Comparison of ENCODE assay signal across 8 cellular contexts in genomic region chr1:19344372-19344810, GRCh38. TPM values are rescaled to one million over a fixed set of nuclear protein-coding genes. Genes with fewer than 3 reads are reported as not detected.
DNase-seq lines count a peak whose midpoint lies in the region; ATAC-seq, FAIRE-seq and TF ChIP-seq lines count a peak whose summit lies in the region.

No MANE protein-coding gene starts in this region.

- CTCF ChIA-PET in GM12878 (lab: Yijun Ruan, JAX): interaction anchor here (0.7 to 3.2 kb wide), 5 partner anchors 10 to 306 kb away, joined by 3 to 12 read pairs (median 5); no protein-coding TSS in a partner anchor

- intact Hi-C loops in GM12878 (cut with micrococcal nuclease; ENCODE audit: unreplicated experiment): loop anchor here (1.0 kb wide), 2 partner anchors 238 to 307 kb away; no protein-coding TSS in a partner anchor

- H3K27ac Mint-ChIP-seq in immature natural killer cell: peak overlapping the region in 1 of 6 donors; percentile 27

- 84% methylated on average over 12 of the region's 12 CpGs for WGBS in GM12878 (ENCODE audit: insufficient coverage, insufficient replicate concordance, low lambda C conversion rate, missing lambda C conversion rate)

- H3K9me3 ChIP-seq in GM12878 (replicated peaks; ENCODE audit: control insufficient read depth, insufficient read depth, low read length): no peaks in the 10 kb centered on the region

- peak; percentile 74 for TF ChIP-seq RAD21 in GM12878 (IDR thresholded peaks at IDR 0.05; ENCODE audit: insufficient read depth, low read depth, low read length)

- H2AFZ ChIP-seq in GM12878 (ENCODE audit: control insufficient read depth, low read depth, low read length): no peak overlapping the region

- H3K4me2 ChIP-seq in GM12878 (ENCODE audit: control insufficient read depth, insufficient read depth): no peak overlapping the region

- H3K4me1 Mint-ChIP-seq in immature natural killer cell: peaks cover 6 to 16% of the 10 kb centered on the region in 2 donors

- no peak; the same call in none of the 2 replicates for TF ChIP-seq POLR2A in GM12878 (IDR thresholded peaks at IDR 0.05; ENCODE audit: low read depth, low read length)

- peaks cover 3 to 11% (median 8%) of the 10 kb centered on the region in 3 donors for H3K27me3 Mint-ChIP-seq in immature natural killer cell (ENCODE audit: low read depth in 3 of 3)

- H3K4me3 ChIP-seq in GM12878: no peak overlapping the region

- TF ChIP-seq EP300 in GM12878 (IDR thresholded peaks at IDR 0.05; ENCODE audit: borderline replicate concordance in 1 of 2, control insufficient read depth in 1 of 2, low read depth in 2 of 2, low read length in 2 of 2): no peak

- RAD21 ChIA-PET in GM12878 (lab: Charles Lee; ENCODE audit: unreplicated experiment): no interaction called here

- no peaks in the 10 kb centered on the region for H3K27me3 ChIP-seq in GM12878 (replicated peaks in 1 of 2; ENCODE audit: control insufficient read depth in 2 of 2, insufficient read depth in 2 of 2, low read length in 1 of 2)

- POLR2A ChIA-PET in GM12878 (lab: Charles Lee): no interaction called here

- H3K79me2 ChIP-seq in GM12878 (ENCODE audit: control insufficient read depth, insufficient read depth, low read length): no peaks in the 10 kb centered on the region

- FAIRE-seq in D721Med (lab: Jason Lieb, UNC) (no peak), GM12878 (lab: Jason Lieb, UNC) (no peak)

- in situ Hi-C loops in KBM-7 (cut with MboI; ENCODE audit: low pct_unique_long_range_greater_than_20kb, low sequenced_read_pairs) (no loop called here), GM12878 (cut with MboI) (loop anchor here (5.0 kb wide), 1 partner anchor 238 kb away; no protein-coding TSS in a partner anchor)

- no peak overlapping the region for H3K4me3 Mint-ChIP-seq in immature natural killer cell

- peaks cover 4 to 13% (median 5%) of the 10 kb centered on the region in 3 donors for H3K36me3 Mint-ChIP-seq in immature natural killer cell

- peak; percentile 37 for DNase-seq in D721Med (ENCODE audit: insufficient read length, low spot score)
- DNase-seq in KBM-7: peak; percentile 38
- peak; percentile 20 for DNase-seq in T follicular helper cell (ENCODE audit: low read depth)
- DNase-seq in GM12878 (ENCODE audit: low read depth, low spot score): no peak
- peak; percentile 19 to 35 (median 27) for DNase-seq in immature natural killer cell
- peak; percentile 23 to 30 for DNase-seq in stimulated activated CD4-positive, alpha-beta T cell treated with anti-CD3 and anti-CD28 coated beads, Interleukin-4, amount 100 ng/mL, for 48 hours (ENCODE audit: low read depth in 2 of 2)
- no peak for DNase-seq in NCI-H774 (lab: John Stamatoyannopoulos, UW)

- TF ChIP-seq CTCF in D721Med (IDR thresholded peaks at IDR 0.05; ENCODE audit: insufficient read depth, missing control alignments) (peak; percentile 71), GM12878 (IDR thresholded peaks at IDR 0.05 in 2 of 3, conservative IDR thresholded peaks at IDR 0.05 in 1 of 3; ENCODE audit: control insufficient read depth in 2 of 3, extremely low read depth in 1 of 3, insufficient read depth in 1 of 3, low read depth in 3 of 3, low read length in 3 of 3) (peak; percentile 79 to 92 (median 80))

- ATAC-seq in GM12878: peak; percentile 88
- no peak for ATAC-seq in GM18870 (IDR thresholded peaks at IDR 0.05; ENCODE audit: unreplicated experiment)

- no peaks in the 10 kb centered on the region for H3K4me1 ChIP-seq in GM12878 (ENCODE audit: control insufficient read depth, insufficient read depth, low read length)

- SMC1A ChIA-PET in GM12878 (lab: Charles Lee; ENCODE audit: uncharacterized antibody, unreplicated experiment): interaction anchor here (1.2 kb wide), 1 partner anchor 237 kb away, joined by 3 read pairs; no protein-coding TSS in a partner anchor

- H3K27ac ChIP-seq in GM12878 (ENCODE audit: control insufficient read depth, insufficient read depth): no peak overlapping the region

- BruUV-seq in GM12878 (replicated peaks; lab: Mats Ljungman, UMichigan): no TSS peak

- no peak overlapping the region for H3K9ac ChIP-seq in GM12878 (ENCODE audit: control insufficient read depth, insufficient read depth, low read length)

- peaks cover 22 to 33% of the 10 kb centered on the region in 2 experiments for H3K36me3 ChIP-seq in GM12878 (ENCODE audit: control insufficient read depth in 2 of 2, insufficient read depth in 2 of 2, low read length in 1 of 2)

- no peaks in the 10 kb centered on the region for H3K9me3 Mint-ChIP-seq in immature natural killer cell

- no peaks in the 10 kb centered on the region for H4K20me1 ChIP-seq in GM12878 (ENCODE audit: control insufficient read depth, insufficient read depth)

TF ChIP-seq in GM12878, 131 proteins besides CTCF, POLR2A, EP300 and RAD21:
- peak; percentile 80 for TF ChIP-seq SMC3 (IDR thresholded peaks at IDR 0.05; ENCODE audit: borderline replicate concordance, low read length)
- TF ChIP-seq BRCA1 (IDR thresholded peaks at IDR 0.05; ENCODE audit: low read depth, low read length): 0 out of 2 replicates have a peak, but pooled peaks have one; percentile 8
- TF ChIP-seq IKZF1 (conservative IDR thresholded peaks at IDR 0.05): 0 out of 2 replicates have a peak, but pooled peaks have one; percentile 31
- no peak for TF ChIP-seq SUZ12 (IDR thresholded peaks at IDR 0.05; ENCODE audit: unreplicated experiment)
- no peak for TF ChIP-seq TCF7 (IDR thresholded peaks at IDR 0.05; ENCODE audit: borderline replicate concordance)
- peak; percentile 61 for TF ChIP-seq NR2F1 (conservative IDR thresholded peaks at IDR 0.05)

RNA-seq across cellular contexts. Expression of gene SLC66A1, which starts 32.3 kb away (rescaled TPM):
- 17.7 and 21.0 TPM in 2 replicates for total RNA-seq in GM12878 (2013; cell fraction: nucleolus; rRNA removed)
- 15.3 and 19.7 TPM in 2 replicates for total RNA-seq in GM12878 (2014; rRNA removed)
- 7.8 and 8.2 TPM in 2 replicates for total RNA-seq in GM12878 (2014; rRNA removed; fragmentation: Illumina TruSeq; extraction: Trizol)
- 15.3 and 15.5 TPM in 2 replicates for total RNA-seq in GM12878 (2021)
- polyA plus RNA-seq in GM12878 (2011; ENCODE audit: low read depth): 2.2 TPM
- polyA plus RNA-seq in GM12878 (2011; rRNA removed): 4.0 and 8.2 TPM in 2 replicates
- 13.8 and 19.2 TPM in 2 replicates for polyA plus RNA-seq in GM12878 (2011; cell fraction: cytosol; rRNA removed)
- polyA plus RNA-seq in GM12878 (2011; cell fraction: nucleus; rRNA removed): 12.3 and 14.7 TPM in 2 replicates
- polyA plus RNA-seq in GM12878 (2012): 7.1 and 8.7 TPM in 2 replicates
- 3.4 and 7.3 TPM in 2 replicates for polyA plus RNA-seq in GM12878 (2014; fragmentation: Illumina TruSeq; extraction: Trizol)
- 1 to 10 TPM in 1 of 2 experiments, under 1 TPM in 1; 0.58 to 1.8 TPM for polyA plus RNA-seq in GM12878 (2014; fragmentation: Nextera tagmentation; extraction: Ambion mirVana)
- polyA plus RNA-seq in GM12878 (2014; rRNA removed): 21.4 and 22.0 TPM in 2 replicates
- 10 to 100 TPM; 12.1 to 12.8 TPM for polyA plus RNA-seq in GM12878 (2016; fragmentation: Nextera tagmentation; extraction: Ambion mirVana)
- 6.9 and 11.3 TPM in 2 replicates for polyA minus RNA-seq in GM12878 (2011; rRNA and poly(A)+ RNA removed)
- 2.8 and 3.6 TPM in 2 replicates for polyA minus RNA-seq in GM12878 (2011; cell fraction: cytosol; rRNA and poly(A)+ RNA removed)
- polyA minus RNA-seq in GM12878 (2011; cell fraction: nucleus; rRNA and poly(A)+ RNA removed): 6.5 and 12.4 TPM in 2 replicates
- polyA plus RNA-seq in immature natural killer cell: 10 to 100 TPM in 1 of 3 donors, 1 to 10 TPM in 2; 2.4 to 10.2 (median 3.3) TPM

RNA-seq across cellular contexts. Expression of gene AKR7A2, which starts 32.4 kb away (rescaled TPM):
- 18.7 and 23.4 TPM in 2 replicates for total RNA-seq in GM12878 (2013; cell fraction: nucleolus; rRNA removed)
- total RNA-seq in GM12878 (2014; rRNA removed) (56.2 and 62.2 TPM in 2 replicates), GM12878 (2014; rRNA removed; fragmentation: Illumina TruSeq; extraction: Trizol) (34.8 and 38.1 TPM in 2 replicates), GM12878 (2021) (58.0 and 61.2 TPM in 2 replicates)
- polyA plus RNA-seq in GM12878 (2011; ENCODE audit: low read depth): 16.0 TPM
- polyA plus RNA-seq in GM12878 (2011; rRNA removed) (25.2 and 37.3 TPM in 2 replicates), GM12878 (2014; fragmentation: Illumina TruSeq; extraction: Trizol) (12.1 and 27.8 TPM in 2 replicates), GM12878 (2014; fragmentation: Nextera tagmentation; extraction: Ambion mirVana) (1 to 10 TPM; 1.3 to 9.8 TPM), GM12878 (2014; rRNA removed) (68.7 and 70.2 TPM in 2 replicates), GM12878 (2016; fragmentation: Nextera tagmentation; extraction: Ambion mirVana) (100 to 1,000 TPM; 104 to 114 TPM), immature natural killer cell (100 to 1,000 TPM; 130 to 217 (median 153) TPM)
- polyA plus RNA-seq in GM12878 (2011; cell fraction: cytosol; rRNA removed): 55.9 and 62.9 TPM in 2 replicates
- polyA plus RNA-seq in GM12878 (2011; cell fraction: nucleus; rRNA removed): 31.0 and 31.3 TPM in 2 replicates
- polyA plus RNA-seq in GM12878 (2012): 27.4 and 42.6 TPM in 2 replicates
- polyA minus RNA-seq in GM12878 (2011; rRNA and poly(A)+ RNA removed): 14.8 and 28.4 TPM in 2 replicates
- polyA minus RNA-seq in GM12878 (2011; cell fraction: cytosol; rRNA and poly(A)+ RNA removed): 12.7 and 13.4 TPM in 2 replicates
- polyA minus RNA-seq in GM12878 (2011; cell fraction: nucleus; rRNA and poly(A)+ RNA removed): 7.3 and 11.5 TPM in 2 replicates

RNA-seq across cellular contexts. Expression of gene AKR7A3, which starts 55.8 kb away (rescaled TPM):
- total RNA-seq in GM12878 (2013; cell fraction: nucleolus; rRNA removed): 2.2 TPM in 2 replicates
- 0.22 and 0.73 TPM in 2 replicates for total RNA-seq in GM12878 (2014; rRNA removed)
- 0.22 and 0.23 TPM in 2 replicates for total RNA-seq in GM12878 (2014; rRNA removed; fragmentation: Illumina TruSeq; extraction: Trizol)
- total RNA-seq in GM12878 (2021): 0.88 and 1.1 TPM in 2 replicates
- 0.20 TPM for polyA plus RNA-seq in GM12878 (2011; ENCODE audit: low read depth)
- 0.07 and 0.10 TPM in 2 replicates for polyA plus RNA-seq in GM12878 (2011; rRNA removed)
- 0.09 and 0.13 TPM in 2 replicates for polyA plus RNA-seq in GM12878 (2011; cell fraction: cytosol; rRNA removed)
- 0.76 and 1.3 TPM in 2 replicates for polyA plus RNA-seq in GM12878 (2011; cell fraction: nucleus; rRNA removed)
- polyA plus RNA-seq in GM12878 (2012): 0.28 and 0.64 TPM in 2 replicates
- polyA plus RNA-seq in GM12878 (2014; fragmentation: Illumina TruSeq; extraction: Trizol): 0.12 TPM in 1 of 2 replicates, not detected in the other
- polyA plus RNA-seq in GM12878 (2014; fragmentation: Nextera tagmentation; extraction: Ambion mirVana): not detected
- polyA plus RNA-seq in GM12878 (2014; rRNA removed): 0.85 and 1.1 TPM in 2 replicates
- under 1 TPM; 0.23 to 0.28 TPM for polyA plus RNA-seq in GM12878 (2016; fragmentation: Nextera tagmentation; extraction: Ambion mirVana)
- 0.21 TPM in 1 of 2 replicates, not detected in the other for polyA minus RNA-seq in GM12878 (2011; rRNA and poly(A)+ RNA removed)
- not detected in 2 replicates for polyA minus RNA-seq in GM12878 (2011; cell fraction: cytosol; rRNA and poly(A)+ RNA removed)
- polyA minus RNA-seq in GM12878 (2011; cell fraction: nucleus; rRNA and poly(A)+ RNA removed): 0.24 and 0.38 TPM in 2 replicates
- polyA plus RNA-seq in immature natural killer cell: not detected

Comparison
In these comparisons a context has a peak if more than half of its experiments do, and no peak if none do; other contexts are left out.
1. DNase-seq: peak in D721Med (single experiment), KBM-7 (single experiment), T follicular helper cell (single experiment), immature natural killer cell (3 of 3) and stimulated activated CD4-positive, alpha-beta T cell treated with anti-CD3 and anti-CD28 coated beads, Interleukin-4, amount 100 ng/mL, for 48 hours (2 of 2); none in GM12878 (single experiment) and NCI-H774 (single experiment).